ENCODE assay signal across 10 cellular contexts in the genomic region with DNA sequence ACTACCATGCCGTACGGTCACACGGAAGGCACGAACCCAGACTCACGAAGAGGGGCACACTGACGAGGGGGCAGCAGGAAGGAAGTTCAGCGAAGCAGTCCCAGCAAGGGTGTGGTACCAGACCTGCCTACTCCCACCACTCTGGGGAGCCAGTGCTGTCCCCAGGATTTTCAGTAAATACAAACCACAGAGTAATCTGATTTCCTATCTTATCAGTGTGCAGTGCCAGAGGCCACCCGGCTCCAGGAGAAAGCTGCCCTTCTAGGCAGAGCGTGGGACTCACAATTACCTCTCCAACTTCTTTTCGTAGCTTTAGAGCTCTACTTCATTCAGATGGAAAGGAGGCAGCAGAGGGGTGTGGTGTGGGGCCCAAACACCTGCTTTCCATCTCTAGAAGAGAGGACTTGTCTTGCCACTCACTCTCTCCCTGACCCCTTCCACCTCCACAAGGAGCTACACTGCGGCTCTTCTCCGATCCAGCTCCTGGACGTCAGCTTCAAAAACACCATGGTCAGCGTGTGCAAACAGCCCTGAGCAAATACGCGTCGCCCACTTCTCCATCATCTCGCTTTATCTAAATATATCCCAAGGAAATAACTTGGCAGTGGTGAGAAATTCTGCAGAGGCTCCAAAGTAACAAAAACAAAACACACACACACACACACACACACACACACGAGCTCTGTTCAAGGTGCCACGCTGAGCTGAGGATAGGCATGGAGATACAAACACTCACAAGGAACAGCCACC.
DNase-seq lines count a peak whose midpoint lies in the region; ATAC-seq and TF ChIP-seq lines count a peak whose summit lies in the region.
"Had no signal": no experiment of that assay in that cellular context is flagged by ENCODE, and none has a peak within 500 bp of the region (broad histone marks: within the 10 kb centered on the region; RNA-seq: fewer than 3 reads in every experiment).

No MANE protein-coding gene starts in this region.

- peaks cover 36 to 52% (median 44%) of the 10 kb centered on the region in 10 experiments for H3K4me1 ChIP-seq in BLaER1 treated with 17β-estradiol and CSF1 and Interleukin-3, amounts not matched to agents 10 nM and 100 nM
- H3K4me1 ChIP-seq in SK-N-SH (ENCODE audit: control insufficient read depth in 1 of 2, insufficient read depth in 2 of 2, low read depth in 1 of 2, low read length in 1 of 2), result peaks cover 0 to 78% of the 10 kb centered on the region in 2 experiments; a peak in 2 of 4 replicates

- peaks cover 36 to 99% (median 76%) of the 10 kb centered on the region in 11 experiments; a peak in 18 of 22 replicates for H4K20me1 ChIP-seq in BLaER1 treated with 17β-estradiol and CSF1 and Interleukin-3, amounts not matched to agents 10 nM and 100 nM
- no peaks in the 10 kb centered on the region for H4K20me1 ChIP-seq in SK-N-SH (ENCODE audit: insufficient read depth)

- peaks cover 81 to 89% of the 10 kb centered on the region in 2 donors for H3K4me1 Mint-ChIP-seq in effector memory CD8-positive, alpha-beta T cell (ENCODE audit: low read depth in 2 of 2)
- peaks cover 95% of the 10 kb centered on the region for H3K4me1 Mint-ChIP-seq in neural crest cell
- peaks cover 8% of the 10 kb centered on the region for H3K4me1 Mint-ChIP-seq in Calu3 (ENCODE audit: low read depth, unreplicated experiment)

- TF ChIP-seq EP300 in SK-N-SH (IDR thresholded peaks at IDR 0.05; ENCODE audit: borderline replicate concordance in 1 of 2, low read depth in 1 of 2, low read length in 1 of 2), result 0 out of 4 replicates have a peak, but pooled peaks of 1 of the 2 experiments have one; percentile 6

- H3K4me3 ChIP-seq in BLaER1 treated with 17β-estradiol and CSF1 and Interleukin-3, amounts not matched to agents 10 nM and 100 nM, result peak overlapping the region in 3 of 10 experiments; percentile 12 to 21 (median 14); a peak in 1 of 20 replicates
- H3K4me3 ChIP-seq in SK-N-SH (ENCODE audit: low read depth in 2 of 2, low read length in 1 of 2), result no peak overlapping the region

- no peak for ATAC-seq in effector memory CD8-positive, alpha-beta T cell (replicated peaks)

- H3K9me3 ChIP-seq in BLaER1 treated with 17β-estradiol and CSF1 and Interleukin-3, amounts not matched to agents 10 nM and 100 nM (replicated peaks in 1 of 11), result no peaks in the 10 kb centered on the region
- no peaks in the 10 kb centered on the region for H3K9me3 ChIP-seq in SK-N-SH

- H3K36me3 ChIP-seq in BLaER1 treated with 17β-estradiol and CSF1 and Interleukin-3, amounts not matched to agents 10 nM and 100 nM, result no peaks in the 10 kb centered on the region; a peak in 1 of 22 replicates
- no peaks in the 10 kb centered on the region for H3K36me3 ChIP-seq in SK-N-SH (replicated peaks in 1 of 2; ENCODE audit: control insufficient read depth in 1 of 2, insufficient read depth in 2 of 2, low read length in 1 of 2)

- peak overlapping the region; percentile 5 to 69 for H3K27ac Mint-ChIP-seq in effector memory CD8-positive, alpha-beta T cell
- H3K27ac Mint-ChIP-seq in neural crest cell (ENCODE audit: unreplicated experiment) (peak overlapping the region; percentile 70), Calu3 (ENCODE audit: unreplicated experiment) (no peak overlapping the region)

- no peaks in the 10 kb centered on the region for H3K9me2 ChIP-seq in SK-N-SH

- H3K27ac ChIP-seq in BLaER1 treated with 17β-estradiol and CSF1 and Interleukin-3, amounts not matched to agents 10 nM and 100 nM, result peak overlapping the region in 10 of 11 experiments; percentile 24 to 73 (median 58); a peak in 18 of 22 replicates
- peak overlapping the region in 1 of 2 experiments; percentile 96; a peak in 2 of 4 replicates for H3K27ac ChIP-seq in SK-N-SH (ENCODE audit: low read depth in 2 of 2, low read length in 1 of 2)

- H3K36me3 Mint-ChIP-seq in effector memory CD8-positive, alpha-beta T cell (ENCODE audit: insufficient read depth), result peaks cover 4% of the 10 kb centered on the region
- H3K36me3 Mint-ChIP-seq in neural crest cell (ENCODE audit: low read depth) (no peaks in the 10 kb centered on the region), Calu3 (ENCODE audit: insufficient read depth, unreplicated experiment) (no peaks in the 10 kb centered on the region)

- POLR2A ChIA-PET in SK-N-SH (lab: Yijun Ruan, JAX), result interaction anchor here (1.0 to 1.6 kb wide), 6 partner anchors 11 to 98 kb away, joined by 3 to 8 read pairs (median 4); no protein-coding TSS in a partner anchor

- H3K79me2 ChIP-seq in SK-N-SH (ENCODE audit: insufficient read depth), result peaks cover 26% of the 10 kb centered on the region; the same call in 1 of the 2 replicates

- 75% methylated on average over 20 of the region's 20 CpGs for WGBS in SK-N-SH (ENCODE audit: low lambda C conversion rate)

- TF ChIP-seq CTCF in SK-N-SH (IDR thresholded peaks at IDR 0.05) (no peak), neural crest cell (conservative IDR thresholded peaks at IDR 0.05) (no peak), Calu3 (IDR thresholded peaks at IDR 0.05; ENCODE audit: unreplicated experiment) (no peak)

- DNase-seq in SK-N-SH, result peak; percentile 70
- no peak for DNase-seq in effector memory CD8-positive, alpha-beta T cell
- no peak for DNase-seq in neural crest cell (ENCODE audit: low read depth, low spot score)
- DNase-seq in Calu3, result no peak
- no peak for DNase-seq in central memory CD4-positive, alpha-beta T cell
- DNase-seq in kidney tubule cell (ENCODE audit: low spot score), result no peak
- no peak for DNase-seq in NCI-H1092 (lab: John Stamatoyannopoulos, UW)
- DNase-seq: NCI-H1105; stimulated activated CD4-positive, alpha-beta T cell treated with anti-CD3 and anti-CD28 coated beads, Interleukin-2, amount 100 ng/mL, for 48 hours had no signal

- intact Hi-C loops in Calu3 (cut with micrococcal nuclease; ENCODE audit: unreplicated experiment), result no loop called here

- no peaks in the 10 kb centered on the region for H3K27me3 ChIP-seq in BLaER1 treated with 17β-estradiol and CSF1 and Interleukin-3, amounts not matched to agents 10 nM and 100 nM
- H3K27me3 ChIP-seq in SK-N-SH (ENCODE audit: insufficient read depth), result no peaks in the 10 kb centered on the region

- H2AFZ ChIP-seq in SK-N-SH (ENCODE audit: low read depth), result no peak overlapping the region

- H3K4me3 Mint-ChIP-seq in effector memory CD8-positive, alpha-beta T cell, result peak overlapping the region; percentile 8 to 28
- H3K4me3 Mint-ChIP-seq in neural crest cell (no peak overlapping the region), Calu3 (ENCODE audit: low read depth, unreplicated experiment) (no peak overlapping the region)

- TF ChIP-seq RAD21 in SK-N-SH (IDR thresholded peaks at IDR 0.05; ENCODE audit: low read length), result peak; percentile 31; the same call in 1 of the 2 replicates

- no peaks in the 10 kb centered on the region for H3F3A ChIP-seq in SK-N-SH (replicated peaks; ENCODE audit: insufficient read depth)

- no TSS peak for BruUV-seq in Calu3 (replicated peaks; lab: Mats Ljungman, UMichigan)

- CTCF ChIA-PET in SK-N-SH (lab: Yijun Ruan, JAX) (interaction anchor here (0.9 to 5.5 kb wide), 19 partner anchors 10 to 249 kb away, joined by 3 to 42 read pairs (median 4); a partner anchor contains a TSS), Calu3 (lab: Charles Lee) (interaction anchor here (0.6 to 1.4 kb wide), 2 partner anchors 25 to 152 kb away, joined by 3 read pairs; no protein-coding TSS in a partner anchor)

- no peaks in the 10 kb centered on the region for H3K9me3 Mint-ChIP-seq in effector memory CD8-positive, alpha-beta T cell
- no peaks in the 10 kb centered on the region for H3K9me3 Mint-ChIP-seq in neural crest cell
- H3K9me3 Mint-ChIP-seq in Calu3 (ENCODE audit: low read depth, unreplicated experiment), result no peaks in the 10 kb centered on the region

- peak overlapping the region; percentile 60 to 90 (median 78) for H3K4me2 ChIP-seq in BLaER1 treated with 17β-estradiol and CSF1 and Interleukin-3, amounts not matched to agents 10 nM and 100 nM
- no peak overlapping the region for H3K4me2 ChIP-seq in SK-N-SH

- peak overlapping the region; percentile 5 to 58 (median 40); a peak in 18 of 22 replicates for H3K9ac ChIP-seq in BLaER1 treated with 17β-estradiol and CSF1 and Interleukin-3, amounts not matched to agents 10 nM and 100 nM
- no peak overlapping the region for H3K9ac ChIP-seq in SK-N-SH

- no peaks in the 10 kb centered on the region for H3K27me3 Mint-ChIP-seq in effector memory CD8-positive, alpha-beta T cell
- no peaks in the 10 kb centered on the region for H3K27me3 Mint-ChIP-seq in neural crest cell (ENCODE audit: low read depth)
- H3K27me3 Mint-ChIP-seq in Calu3 (ENCODE audit: unreplicated experiment), result no peaks in the 10 kb centered on the region

TF ChIP-seq in SK-N-SH, 30 proteins besides CTCF, POLR2A, EP300 and RAD21 (continues in another document):
- TF ChIP-seq JUND (IDR thresholded peaks at IDR 0.05) (no peak), TAF1 (IDR thresholded peaks at IDR 0.05; ENCODE audit: borderline replicate concordance, low read depth, low read length) (no peak), TCF12 (IDR thresholded peaks at IDR 0.05) (no peak), MXI1 (IDR thresholded peaks at IDR 0.05; ENCODE audit: low read depth, low read length) (0 out of 2 replicates have a peak, but pooled peaks have one; percentile 21), CHD2 (IDR thresholded peaks at IDR 0.05; ENCODE audit: low read length, partially characterized antibody) (peak; percentile 8), FOXM1 (IDR thresholded peaks at IDR 0.05; ENCODE audit: low read depth) (no peak)

Comparison
In these comparisons a context has a peak if more than half of its experiments do, and no peak if none do; other contexts are left out.
1. H3K4me3 Mint-ChIP-seq: peak in effector memory CD8-positive, alpha-beta T cell (2 of 2); none in neural crest cell (single experiment) and Calu3 (single experiment).